Comparison of ENCODE assay signal across 6 cellular contexts in the genomic region with DNA sequence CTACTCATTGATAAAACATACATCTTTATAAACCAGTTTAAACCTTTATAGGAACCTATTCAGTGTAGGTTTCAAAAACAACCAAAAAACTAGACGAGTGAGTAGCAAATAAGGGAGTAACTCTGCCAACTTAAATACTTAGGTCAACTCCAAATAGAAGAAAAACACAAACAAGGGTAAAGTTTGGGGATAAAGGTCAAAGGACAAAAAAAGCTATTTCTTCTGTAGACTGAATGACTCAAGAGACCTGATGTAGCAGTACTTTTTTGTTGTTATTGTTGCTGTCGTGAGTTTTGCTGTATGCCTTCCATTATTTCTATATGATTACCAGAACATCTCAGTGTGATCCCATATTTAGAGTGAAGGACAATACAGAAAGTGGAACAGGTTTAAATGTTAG.
"Had no signal": no experiment of that assay in that cellular context is flagged by ENCODE, and none has a peak within 500 bp of the region (broad histone marks: within the 10 kb centered on the region; RNA-seq: fewer than 3 reads in every experiment).

No MANE protein-coding gene starts in this region.

- ATAC-seq: K562 had no signal

- H3K4me3 ChIP-seq: K562 had no signal

- DNase-seq: IMR-90, KBM-7, KG1 had no signal

- H3K27ac ChIP-seq: HL-60 had no signal

- FAIRE-seq: HTR-8/SVneo, K562 had no signal
